8 cellular contexts compared by ENCODE assay signal in the genomic region with DNA sequence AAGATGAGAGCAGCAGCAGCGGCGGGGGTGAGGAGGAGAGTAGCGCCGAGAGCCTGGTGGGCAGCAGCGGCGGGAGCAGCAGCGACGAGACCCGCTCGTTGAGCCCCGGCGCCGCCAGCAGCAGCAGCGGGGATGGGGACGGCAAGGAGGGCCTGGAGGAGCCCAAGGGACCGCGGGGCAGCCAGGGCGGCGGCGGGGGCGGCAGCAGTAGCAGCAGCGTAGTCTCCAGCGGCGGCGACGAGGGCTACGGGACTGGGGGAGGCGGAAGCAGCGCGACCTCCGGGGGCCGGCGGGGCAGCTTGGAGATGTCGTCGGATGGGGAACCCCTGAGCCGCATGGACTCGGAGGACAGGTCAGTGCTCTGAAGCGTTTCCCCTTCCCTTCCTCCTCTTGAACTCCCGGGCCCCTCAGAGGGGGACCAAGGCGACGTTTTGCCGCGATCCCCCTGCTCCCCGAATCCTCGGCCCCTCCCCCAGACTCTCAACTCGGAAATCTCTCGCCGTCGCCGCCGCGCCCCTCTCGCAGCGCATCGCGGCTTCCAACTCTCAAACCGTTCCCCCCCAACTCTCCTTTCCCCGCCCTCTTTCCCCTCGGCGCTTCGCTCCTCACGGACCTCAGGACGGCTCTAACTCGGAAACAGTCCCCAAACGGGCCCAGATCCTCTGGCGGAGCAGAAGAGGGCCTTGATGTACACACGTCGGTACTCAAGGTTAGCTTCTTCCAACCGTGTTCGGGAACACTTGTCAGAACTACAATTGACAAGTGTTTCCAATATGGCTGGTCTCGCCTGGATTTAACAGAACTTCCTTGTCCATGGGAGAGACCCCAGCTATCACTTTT. TPM values are rescaled to one million over a fixed set of nuclear protein-coding genes. Genes with fewer than 3 reads are reported as not detected.
DNase-seq lines count a peak whose midpoint lies in the region; ATAC-seq and TF ChIP-seq lines count a peak whose summit lies in the region.

No MANE protein-coding gene starts in this region.

- H3K4me1 ChIP-seq in PC-3 (ENCODE audit: insufficient read depth, low read length): 0 out of 2 replicates have a peak, but pooled peaks cover 6% of the 10 kb centered on the region

- ATAC-seq in GM18909 (IDR thresholded peaks at IDR 0.05; ENCODE audit: poor library complexity, unreplicated experiment) (peak; percentile 46), HG03175 (IDR thresholded peaks at IDR 0.05; ENCODE audit: unreplicated experiment) (peak; percentile 41), PC-3 (peak; percentile 27)
- ATAC-seq in stimulated activated naive CD8-positive, alpha-beta T cell treated with anti-CD3 and anti-CD28 coated beads, Interleukin-15, Interleukin-2, amounts not matched to agents 100 U/mL and 50 U/mL, for 24 hours: peak; percentile 52

- H3F3A ChIP-seq in PC-3 (ENCODE audit: low read length, unreplicated experiment): no peaks in the 10 kb centered on the region

- H3K4me3 ChIP-seq in AG10803 (ENCODE audit: low read length) (peak overlapping the region; percentile 83), PC-3 (ENCODE audit: low read length) (peak overlapping the region; percentile 96)

- H2AFZ ChIP-seq in PC-3 (ENCODE audit: low read length): peak overlapping the region; percentile 84

- intact Hi-C loops in PC-3 (cut with micrococcal nuclease): no loop called here

- H3K4me3 Mint-ChIP-seq in nephron progenitor cell: peak overlapping the region; percentile 97

- peaks cover 25% of the 10 kb centered on the region for H3K4me1 Mint-ChIP-seq in nephron progenitor cell

- DNase-seq in AG10803 (ENCODE audit: low read depth) (peak; percentile 39), PC-3 (peak; percentile 34), fibroblast of peridontal ligament (ENCODE audit: extremely low read depth) (peak; percentile 45), nephron progenitor cell (peak; percentile 73)
- DNase-seq in activated T-helper 1 cell treated with anti-CD3 and anti-CD28 coated beads, Interleukin-2, amount 50 U/mL, for 16 hours (ENCODE audit: low read depth in 1 of 2, low spot score in 1 of 2): peak; percentile 19 to 38
- DNase-seq in stimulated activated naive CD8-positive, alpha-beta T cell treated with anti-CD3 and anti-CD28 coated beads, Interleukin-15, Interleukin-2, amounts not matched to agents 100 U/mL and 50 U/mL, for 24 hours: peak; percentile 74

- peak overlapping the region; percentile 87 for H3K4me2 ChIP-seq in PC-3 (ENCODE audit: low read length)

- TF ChIP-seq CTCF in AG10803 (conservative IDR thresholded peaks at IDR 0.05; ENCODE audit: low read length): no peak
- no peak for TF ChIP-seq CTCF in PC-3 (conservative IDR thresholded peaks at IDR 0.05; ENCODE audit: low read depth, low read length)
- TF ChIP-seq CTCF in nephron progenitor cell (IDR thresholded peaks at IDR 0.05): no peak

- H3K27me3 Mint-ChIP-seq in nephron progenitor cell (ENCODE audit: low read depth, poor library complexity): peaks cover 27% of the 10 kb centered on the region

- peaks cover 23% of the 10 kb centered on the region for H4K20me1 ChIP-seq in PC-3 (ENCODE audit: low read length)

- peaks cover 56% of the 10 kb centered on the region for H3K79me2 ChIP-seq in PC-3 (ENCODE audit: low read length)

- CTCF ChIA-PET in PC-3 (lab: Charles Lee): no interaction called here

- H3K9me3 Mint-ChIP-seq in nephron progenitor cell: peaks cover 13% of the 10 kb centered on the region

- no peaks in the 10 kb centered on the region for H3K36me3 ChIP-seq in PC-3 (ENCODE audit: low read depth, low read length)

- peak overlapping the region; percentile 94 for H3K27ac Mint-ChIP-seq in nephron progenitor cell

- H3K9ac ChIP-seq in PC-3 (ENCODE audit: low read length): peak overlapping the region; percentile 90

- no peak overlapping the region for H3K27ac ChIP-seq in PC-3 (ENCODE audit: low read length)

- H3K27me3 ChIP-seq in PC-3 (ENCODE audit: low read length): no peaks in the 10 kb centered on the region

- H3K9me2 ChIP-seq in PC-3 (replicated peaks; ENCODE audit: low read length): no peaks in the 10 kb centered on the region

- no peaks in the 10 kb centered on the region for H3K9me3 ChIP-seq in PC-3 (ENCODE audit: low read length)

- peaks cover 38% of the 10 kb centered on the region for H3K36me3 Mint-ChIP-seq in nephron progenitor cell (ENCODE audit: low read depth)

- POLR2A ChIA-PET in PC-3 (lab: Charles Lee; ENCODE audit: unreplicated experiment): no interaction called here

- no TSS peak for BruUV-seq in PC-3 (replicated peaks; lab: Mats Ljungman, UMichigan)

RNA-seq across cellular contexts. Expression of a gene that starts 0.9 kb away (rescaled TPM):
- 6.7 and 10.2 TPM in 2 replicates for total RNA-seq in PC-3 (2014; rRNA removed)
